28 cellular contexts compared by ENCODE assay signal in genomic region chr3:11791339-11792200, GRCh38.
"Had no signal": no experiment of that assay in that cellular context is flagged by ENCODE, and none has a peak within 500 bp of the region (broad histone marks: within the 10 kb centered on the region; RNA-seq: fewer than 3 reads in every experiment).

No MANE protein-coding gene starts in this region.

- FAIRE-seq: kidney, TTC549 had no signal

- H3K27me3 ChIP-seq: adrenal gland, ascending aorta, brain microvascular endothelial cell, heart left ventricle, left lung, tibial nerve, vagina had no signal

- H3K4me3 ChIP-seq: adrenal gland, ascending aorta, heart left ventricle, left lung, lung, tibial nerve, vagina had no signal

- H3K4me3 Mint-ChIP-seq: activated CD4-positive, alpha-beta T cell treated with anti-CD3 and anti-CD28 coated beads, Interleukin-2, amount 10 ng/mL, durations not matched to agents 7 days and 5 days; activated naive CD8-positive, alpha-beta T cell; activated T-cell treated with anti-CD3 and anti-CD28 coated beads, Interleukin-2, amount 50 U/mL, for 24 hours; naive thymus-derived CD4-positive, alpha-beta T cell; neural crest cell; stimulated activated naive CD8-positive, alpha-beta T cell treated with anti-CD3 and anti-CD28 coated beads, Interleukin-15, Interleukin-2, amounts not matched to agents 100 ng/mL and 50 ng/mL, for 24 hours; T-helper 2 cell treated with Interferon-gamma antibody and Interleukin-4, amounts not matched to agents 5 μg/mL and 100 μg/mL, for 36 hours had no signal

- H3K4me1 ChIP-seq: adrenal gland, ascending aorta, heart left ventricle, left lung, vagina had no signal

- H3K27me3 Mint-ChIP-seq: activated CD4-positive, alpha-beta T cell treated with anti-CD3 and anti-CD28 coated beads, Interleukin-2, amount 10 ng/mL, durations not matched to agents 7 days and 5 days; activated naive CD8-positive, alpha-beta T cell; activated T-cell treated with anti-CD3 and anti-CD28 coated beads, Interleukin-2, amount 50 U/mL, for 24 hours; naive thymus-derived CD4-positive, alpha-beta T cell; stimulated activated naive CD8-positive, alpha-beta T cell treated with anti-CD3 and anti-CD28 coated beads, Interleukin-15, Interleukin-2, amounts not matched to agents 100 ng/mL and 50 ng/mL, for 24 hours had no signal

- H3K9me3 ChIP-seq: adrenal gland, ascending aorta, left lung, vagina had no signal

- ATAC-seq: heart left ventricle; left lung; naive thymus-derived CD4-positive, alpha-beta T cell; sciatic nerve had no signal

- H3K27ac Mint-ChIP-seq: activated naive CD8-positive, alpha-beta T cell; activated T-cell treated with anti-CD3 and anti-CD28 coated beads, Interleukin-2, amount 50 U/mL, for 24 hours; activated T-helper 2 cell treated with anti-CD3 and anti-CD28 coated beads, Interferon-gamma antibody, Interleukin-2, Interleukin-4, amounts not matched to agents 10 μg/mL and 5 μg/mL and 100 μg/mL, durations not matched to agents 14 hours and 24 hours and 36 hours; T-helper 2 cell treated with Interferon-gamma antibody and Interleukin-4, amounts not matched to agents 5 μg/mL and 100 μg/mL, for 36 hours had no signal

- H3K9me3 Mint-ChIP-seq: activated T-helper 2 cell treated with anti-CD3 and anti-CD28 coated beads, Interferon-gamma antibody, Interleukin-2, Interleukin-4, amounts not matched to agents 10 μg/mL and 5 μg/mL and 100 μg/mL, durations not matched to agents 14 hours and 24 hours and 36 hours; neural crest cell; stimulated activated naive CD8-positive, alpha-beta T cell treated with anti-CD3 and anti-CD28 coated beads, Interleukin-15, Interleukin-2, amounts not matched to agents 100 ng/mL and 50 ng/mL, for 24 hours; T-helper 2 cell treated with Interferon-gamma antibody and Interleukin-4, amounts not matched to agents 5 μg/mL and 100 μg/mL, for 36 hours had no signal

- DNase-seq: activated CD4-positive, alpha-beta T cell treated with anti-CD3 and anti-CD28 coated beads, Interleukin-2, amount 10 ng/mL, durations not matched to agents 7 days and 5 days; activated CD4-positive, CD25-positive, alpha-beta regulatory T cell treated with anti-CD3 and anti-CD28 coated beads, Interleukin-2, amount 50 U/mL, for 72 hours; activated CD8-positive, alpha-beta memory T cell treated with anti-CD3 and anti-CD28 coated beads for 24 hours; activated CD8-positive, alpha-beta memory T cell treated with anti-CD3 and anti-CD28 coated beads, Interleukin-2, amount 50 U/mL, for 4 hours; activated naive CD4-positive, alpha-beta T cell; activated T-cell treated with anti-CD3 and anti-CD28 coated beads, Interleukin-2, amount 50 U/mL, for 24 hours; brain microvascular endothelial cell; central memory CD4-positive, alpha-beta T cell; effector memory CD4-positive, alpha-beta T cell; heart left ventricle; kidney; left lung; naive thymus-derived CD4-positive, alpha-beta T cell; posterior cingulate gyrus; stimulated activated CD4-positive, alpha-beta T cell treated with anti-CD3 and anti-CD28 coated beads, Interleukin-4, amount 100 ng/mL, for 24 hours; WERI-Rb-1 had no signal

- H3K27ac ChIP-seq: adrenal gland, ascending aorta, brain microvascular endothelial cell, heart left ventricle, left lung, tibial nerve, vagina, WERI-Rb-1 had no signal
